Comparison of ENCODE assay signal across 25 cellular contexts in genomic region chr10:124480860-124481259, GRCh38. TPM values are rescaled to one million over a fixed set of nuclear protein-coding genes. Genes with fewer than 3 reads are reported as not detected.
"Had no signal": no experiment of that assay in that cellular context is flagged by ENCODE, and none has a peak within 500 bp of the region (broad histone marks: within the 10 kb centered on the region; RNA-seq: fewer than 3 reads in every experiment).

No MANE protein-coding gene starts in this region.

- H3K9me3 Mint-ChIP-seq: activated CD4-positive, alpha-beta memory T cell treated with anti-CD3 and anti-CD28 coated beads for 36 hours; activated CD4-positive, alpha-beta T cell treated with anti-CD3 and anti-CD28 coated beads, Interleukin-2, amount 10 ng/mL, durations not matched to agents 7 days and 5 days; activated naive CD4-positive, alpha-beta T cell treated with anti-CD3 and anti-CD28 coated beads for 36 hours; activated T-helper 17 cell treated with anti-CD3 and anti-CD28 coated beads, Interleukin-2, amount 50 U/mL, for 72 hours had no signal

- H3K27me3 Mint-ChIP-seq: activated CD4-positive, alpha-beta memory T cell treated with anti-CD3 and anti-CD28 coated beads for 36 hours; activated CD4-positive, alpha-beta T cell treated with anti-CD3 and anti-CD28 coated beads, Interleukin-2, amount 10 ng/mL, durations not matched to agents 7 days and 5 days; activated naive CD8-positive, alpha-beta T cell; activated T-helper 17 cell treated with anti-CD3 and anti-CD28 coated beads, Interleukin-2, amount 50 U/mL, for 72 hours had no signal

- DNase-seq: activated CD4-positive, alpha-beta memory T cell treated with anti-CD3 and anti-CD28 coated beads for 36 hours; activated CD4-positive, alpha-beta T cell treated with anti-CD3 and anti-CD28 coated beads, Interleukin-2, amount 10 ng/mL, durations not matched to agents 7 days and 5 days; activated CD4-positive, CD25-positive, alpha-beta regulatory T cell; activated CD8-positive, alpha-beta memory T cell treated with anti-CD3 and anti-CD28 coated beads for 24 hours; activated gamma-delta T cell; activated naive CD4-positive, alpha-beta T cell treated with anti-CD3 and anti-CD28 coated beads for 36 hours; activated T-cell treated with anti-CD3 and anti-CD28 coated beads, Interleukin-2, amount 50 U/mL, for 48 hours; brain microvascular endothelial cell; cerebellar nuclear complex; Kasumi-1; KBM-7; NCI-H1048; NCI-H146; NCI-H1930; NCI-H345; NCI-H510A; NCI-H526 treated with DMSO at 0.1 percent for 48 hours; NK-92 treated with Interleukin-12 subunit alpha and Interleukin-12 subunit beta, amount 100 ng/mL, for 24 hours; PC-3; SHP77 treated with DMSO at 0.1 percent for 48 hours; T-helper 2 cell; T1000 had no signal

- H3K4me1 Mint-ChIP-seq: activated CD4-positive, alpha-beta T cell treated with anti-CD3 and anti-CD28 coated beads, Interleukin-2, amount 10 ng/mL, durations not matched to agents 7 days and 5 days had no signal

- H3K27ac Mint-ChIP-seq: activated CD4-positive, alpha-beta memory T cell treated with anti-CD3 and anti-CD28 coated beads for 36 hours; activated CD4-positive, alpha-beta T cell treated with anti-CD3 and anti-CD28 coated beads, Interleukin-2, amount 10 ng/mL, durations not matched to agents 7 days and 5 days; activated naive CD4-positive, alpha-beta T cell treated with anti-CD3 and anti-CD28 coated beads for 36 hours; activated naive CD8-positive, alpha-beta T cell; activated T-helper 17 cell treated with anti-CD3 and anti-CD28 coated beads, Interleukin-2, amount 50 U/mL, for 72 hours had no signal

- H3K27me3 ChIP-seq: brain microvascular endothelial cell, cardiac muscle cell had no signal

- H3K4me3 Mint-ChIP-seq: activated CD4-positive, alpha-beta memory T cell treated with anti-CD3 and anti-CD28 coated beads for 36 hours; activated CD4-positive, alpha-beta T cell treated with anti-CD3 and anti-CD28 coated beads, Interleukin-2, amount 10 ng/mL, durations not matched to agents 7 days and 5 days; activated naive CD4-positive, alpha-beta T cell treated with anti-CD3 and anti-CD28 coated beads for 36 hours; activated naive CD8-positive, alpha-beta T cell; activated T-helper 17 cell treated with anti-CD3 and anti-CD28 coated beads, Interleukin-2, amount 50 U/mL, for 72 hours had no signal

- ATAC-seq: activated T-helper 17 cell treated with anti-CD3 and anti-CD28 coated beads, Interleukin-2, amount 50 U/mL, for 72 hours; PC-3 had no signal

- H3K27ac ChIP-seq: brain microvascular endothelial cell, cardiac muscle cell had no signal

RNA-seq across cellular contexts. Expression of gene NKX1-2, which starts 31.0 kb away (rescaled TPM):
- total RNA-seq: activated CD4-positive, alpha-beta memory T cell treated with anti-CD3 and anti-CD28 coated beads for 36 hours; activated CD4-positive, alpha-beta T cell treated with anti-CD3 and anti-CD28 coated beads, Interleukin-2, amount 10 ng/mL, durations not matched to agents 7 days and 5 days; activated naive CD4-positive, alpha-beta T cell treated with anti-CD3 and anti-CD28 coated beads for 36 hours; activated T-helper 17 cell treated with anti-CD3 and anti-CD28 coated beads, Interleukin-2, amount 50 U/mL, for 72 hours had no signal
